15 cellular contexts compared by ENCODE assay signal in genomic region chr5:78808380-78808779, GRCh38.
DNase-seq lines count a peak whose midpoint lies in the region; ATAC-seq and TF ChIP-seq lines count a peak whose summit lies in the region.
"Had no signal": no experiment of that assay in that cellular context is flagged by ENCODE, and none has a peak within 500 bp of the region (broad histone marks: within the 10 kb centered on the region; RNA-seq: fewer than 3 reads in every experiment).

No MANE protein-coding gene starts in this region.

- no peaks in the 10 kb centered on the region for H4K20me1 ChIP-seq in IMR-90 (ENCODE audit: insufficient read depth, low read length)

- H3K36me3 ChIP-seq in IMR-90 (ENCODE audit: control insufficient read depth, insufficient read depth, low read length) (no peaks in the 10 kb centered on the region), gastrocnemius medialis (no peaks in the 10 kb centered on the region), suprapubic skin (no peaks in the 10 kb centered on the region)

- peak overlapping the region; percentile 50 for H3K14ac ChIP-seq in IMR-90 (replicated peaks; ENCODE audit: low read depth, low read length)

- H3K27me3 ChIP-seq in IMR-90 (ENCODE audit: control insufficient read depth, insufficient read depth, low read length) (no peaks in the 10 kb centered on the region), gastrocnemius medialis (no peaks in the 10 kb centered on the region), suprapubic skin (no peaks in the 10 kb centered on the region)

- peak overlapping the region; percentile 38; the same call in 1 of the 2 replicates for H2BK20ac ChIP-seq in IMR-90 (ENCODE audit: low read depth, low read length)

- dilution Hi-C loops in IMR-90 (cut with HindIII; ENCODE audit: low sequenced_read_pairs, unreplicated experiment), result no loop called here

- no peak for TF ChIP-seq RAD21 in IMR-90 (IDR thresholded peaks at IDR 0.05; ENCODE audit: low read length)

- H2BK15ac ChIP-seq in IMR-90 (ENCODE audit: low read depth, low read length), result peak overlapping the region; percentile 46; the same call in 1 of the 3 replicates

- peak overlapping the region; percentile 60 for H3K4ac ChIP-seq in IMR-90 (ENCODE audit: low read depth, low read length)

- 100% methylated on average over 1 of the region's 6 CpGs; no CpG with 5 or more reads in 1 of the 2 experiments for WGBS in IMR-90 (ENCODE audit: extremely low coverage in 2 of 2, insufficient read length in 1 of 2), 2 experiments
- 77% methylated on average over 6 of the region's 6 CpGs for WGBS in suprapubic skin

- H2BK120ac ChIP-seq in IMR-90 (ENCODE audit: low read depth, low read length), result peak overlapping the region; percentile 47; the same call in 1 of the 2 replicates

- intact Hi-C loops in IMR-90 (cut with micrococcal nuclease), result loop anchor here (5.0 kb wide), 1 partner anchor 271 kb away; no protein-coding TSS in a partner anchor
- intact Hi-C loops in left ventricle myocardium superior (cut with micrococcal nuclease), result no loop called here
- intact Hi-C loops in gastrocnemius medialis (cut with DNase I; ENCODE audit: low total_unique reads), result no loop called here

- no peak overlapping the region for H4K8ac ChIP-seq in IMR-90 (ENCODE audit: low read depth in 2 of 2, low read length in 2 of 2)

- peak overlapping the region; percentile 86 for H2AK5ac ChIP-seq in IMR-90 (ENCODE audit: low read depth, low read length)

- TF ChIP-seq POLR2A in IMR-90 (IDR thresholded peaks at IDR 0.05; ENCODE audit: low read depth, low read length), result no peak
- TF ChIP-seq POLR2A in gastrocnemius medialis (IDR thresholded peaks at IDR 0.05), result no peak
- TF ChIP-seq POLR2A in suprapubic skin (IDR thresholded peaks at IDR 0.05), result no peak

- no peak overlapping the region; the same call in 1 of the 2 replicates for H3K18ac ChIP-seq in IMR-90 (ENCODE audit: low read depth, low read length)

- no peak overlapping the region for H2AK9ac ChIP-seq in IMR-90 (replicated peaks; ENCODE audit: low read depth, low read length, poor library complexity)

- H3K9me3 ChIP-seq in IMR-90 (ENCODE audit: control insufficient read depth, insufficient read depth, low read length), result no peaks in the 10 kb centered on the region
- no peaks in the 10 kb centered on the region for H3K9me3 ChIP-seq in gastrocnemius medialis
- H3K9me3 ChIP-seq in suprapubic skin, result no peaks in the 10 kb centered on the region

- peak overlapping the region; percentile 51; the same call in 1 of the 2 replicates for H4K91ac ChIP-seq in IMR-90 (ENCODE audit: insufficient read depth, low read depth, low read length)

- POLR2A ChIA-PET in IMR-90 (lab: Charles Lee; ENCODE audit: unreplicated experiment), result no interaction called here

- no peak overlapping the region for H3K4me2 ChIP-seq in IMR-90 (ENCODE audit: low read depth, low read length)

- no peak overlapping the region for H3K9ac ChIP-seq in IMR-90 (ENCODE audit: low read depth, low read length)

- H3K56ac ChIP-seq in IMR-90 (ENCODE audit: extremely low read depth, insufficient read depth, low read length), result no peak overlapping the region

- no peak overlapping the region for H4K5ac ChIP-seq in IMR-90 (ENCODE audit: low read depth, low read length)

- no TSS peak for BruUV-seq in IMR-90 (replicated peaks; lab: Mats Ljungman, UMichigan)

- no peak overlapping the region for H2AFZ ChIP-seq in IMR-90 (replicated peaks; ENCODE audit: low read length, poor library complexity)

- H2BK5ac ChIP-seq in IMR-90 (ENCODE audit: low read depth, low read length, poor library complexity, severe bottlenecking), result no peak overlapping the region

- CTCF ChIA-PET in IMR-90 (lab: Yijun Ruan, JAX), result no interaction called here

- H3K4me3 ChIP-seq in IMR-90 (ENCODE audit: insufficient read depth, low read depth, low read length) (no peak overlapping the region), gastrocnemius medialis (no peak overlapping the region), suprapubic skin (no peak overlapping the region)
- H3K4me3 ChIP-seq: GM12878 had no signal

- DNase-seq in IMR-90 (no peak), dermis blood vessel endothelial cell (peak; percentile 29), left ventricle myocardium superior (no peak), gastrocnemius medialis (no peak), suprapubic skin (ENCODE audit: low spot score in 2 of 2) (no peak), nucleus accumbens (lab: John Stamatoyannopoulos, UW) (no peak)
- DNase-seq in activated CD4-positive, CD25-positive, alpha-beta regulatory T cell treated with anti-CD3 and anti-CD28 coated beads, Interleukin-2, amount 50 U/mL, for 72 hours, result no peak
- DNase-seq: CD4-positive, CD25-positive, alpha-beta regulatory T cell; H9; NCI-H1417; NCI-H2029 treated with DMSO at 0.1 percent for 48 hours; NCI-H510A treated with DMSO at 0.1 percent for 48 hours had no signal

- ATAC-seq in IMR-90 (ENCODE audit: low read depth) (no peak), left ventricle myocardium superior (peak; percentile 64), gastrocnemius medialis (peak; percentile 54 to 71), GM21515 (IDR thresholded peaks at IDR 0.05; ENCODE audit: unreplicated experiment) (no peak)
- ATAC-seq: GM12878, HepG2 had no signal

- no peak overlapping the region for H3K23ac ChIP-seq in IMR-90 (ENCODE audit: low read depth, low read length)

- no peak for TF ChIP-seq EP300 in suprapubic skin (IDR thresholded peaks at IDR 0.05)

- H3K27ac ChIP-seq in IMR-90 (ENCODE audit: insufficient read depth, low read length), result no peak overlapping the region
- H3K27ac ChIP-seq in gastrocnemius medialis, result peak overlapping the region in 1 of 4 donors; percentile 39
- H3K27ac ChIP-seq in suprapubic skin, result no peak overlapping the region

- no peak for TF ChIP-seq CTCF in IMR-90 (conservative IDR thresholded peaks at IDR 0.05; ENCODE audit: low read depth, low read length)
- TF ChIP-seq CTCF in gastrocnemius medialis (IDR thresholded peaks at IDR 0.05 in 4 of 5, conservative IDR thresholded peaks at IDR 0.05 in 1 of 5), result no peak
- TF ChIP-seq CTCF in suprapubic skin (IDR thresholded peaks at IDR 0.05), result no peak

- H3K4me1 ChIP-seq in IMR-90 (ENCODE audit: control insufficient read depth, insufficient read depth, low read length), result peaks cover 23% of the 10 kb centered on the region
- H3K4me1 ChIP-seq in gastrocnemius medialis, result peaks cover 4% of the 10 kb centered on the region in 2 donors
- no peaks in the 10 kb centered on the region for H3K4me1 ChIP-seq in suprapubic skin

- no peaks in the 10 kb centered on the region; a peak in 1 of 4 replicates for H3K79me1 ChIP-seq in IMR-90 (ENCODE audit: low read depth in 1 of 2, low read length in 2 of 2)

- in situ Hi-C loops in IMR-90 (cut with MboI; ENCODE audit: low sequenced_read_pairs), result no loop called here
- in situ Hi-C loops in gastrocnemius medialis (cut with MboI; ENCODE audit: low sequenced_read_pairs in 4 of 4), result no loop called here

- peaks cover 28% of the 10 kb centered on the region for H3K9me1 ChIP-seq in IMR-90 (ENCODE audit: insufficient read depth, low read length)

TF ChIP-seq in IMR-90, 13 proteins besides CTCF, POLR2A, EP300 and RAD21:
- TF ChIP-seq RCOR1 (IDR thresholded peaks at IDR 0.05; ENCODE audit: insufficient replicate concordance, low read length), result no peak

Comparison
In these comparisons a context has a peak if more than half of its experiments do, and no peak if none do; other contexts are left out.
1. ATAC-seq: peak in left ventricle myocardium superior (single experiment) and gastrocnemius medialis (2 of 2); none in IMR-90 (single experiment) and GM21515 (single experiment).